Comparison of ENCODE assay signal across 30 cellular contexts in genomic region chr2:26945991-26946750, GRCh38.
"Had no signal": no experiment of that assay in that cellular context is flagged by ENCODE, and none has a peak within 500 bp of the region (broad histone marks: within the 10 kb centered on the region; RNA-seq: fewer than 3 reads in every experiment).

No MANE protein-coding gene starts in this region.

- H3K36me3 ChIP-seq: cardiac muscle cell, esophagus squamous epithelium, left lung, right atrium auricular region, thoracic aorta had no signal

- ATAC-seq: activated CD4-positive, alpha-beta T cell treated with anti-CD3 and anti-CD28 coated beads for 36 hours; activated CD8-positive, alpha-beta memory T cell treated with anti-CD3 and anti-CD28 coated beads, Interleukin-2, amount 10 ng/mL, durations not matched to agents 7 days and 5 days; activated CD8-positive, alpha-beta T cell treated with anti-CD3 and anti-CD28 coated beads, Interleukin-2, amount 10 ng/mL, durations not matched to agents 7 days and 5 days; stimulated activated naive B cell treated with anti-CD40 and anti-IgM and Interleukin-4, amounts not matched to agents 10 μg/mL and 1 μg/mL and 100 μg/mL, for 72 hours had no signal

- H3K36me3 Mint-ChIP-seq: activated CD8-positive, alpha-beta memory T cell treated with anti-CD3 and anti-CD28 coated beads, Interleukin-2, amount 10 ng/mL, durations not matched to agents 7 days and 5 days; activated naive CD8-positive, alpha-beta T cell; naive B cell; stimulated activated naive B cell treated with anti-CD40 and anti-IgM and Interleukin-4, amounts not matched to agents 10 μg/mL and 1 μg/mL and 100 μg/mL, for 72 hours had no signal

- H3K4me3 Mint-ChIP-seq: activated CD4-positive, alpha-beta T cell treated with anti-CD3 and anti-CD28 coated beads for 36 hours; activated CD8-positive, alpha-beta memory T cell treated with anti-CD3 and anti-CD28 coated beads, Interleukin-2, amount 10 ng/mL, durations not matched to agents 7 days and 5 days; activated CD8-positive, alpha-beta T cell treated with anti-CD3 and anti-CD28 coated beads, Interleukin-2, amount 10 ng/mL, durations not matched to agents 7 days and 5 days; activated naive CD8-positive, alpha-beta T cell; dendritic cell treated with granulocyte-macrophage colony-stimulating factor and Interleukin-4, amounts not matched to agents 40 ng/mL and 50 ng/mL, for 4 days; naive B cell; nephron progenitor cell; stimulated activated naive B cell treated with anti-CD40 and anti-IgM and Interleukin-4, amounts not matched to agents 10 μg/mL and 1 μg/mL and 100 μg/mL, for 72 hours had no signal

- FAIRE-seq: endometrium, urothelium cell line had no signal

- H3K79me2 ChIP-seq: parathyroid adenoma had no signal

- H2AFZ ChIP-seq: parathyroid adenoma had no signal

- H3K27ac Mint-ChIP-seq: activated CD4-positive, alpha-beta T cell treated with anti-CD3 and anti-CD28 coated beads for 36 hours; activated CD8-positive, alpha-beta memory T cell treated with anti-CD3 and anti-CD28 coated beads, Interleukin-2, amount 10 ng/mL, durations not matched to agents 7 days and 5 days; activated CD8-positive, alpha-beta T cell treated with anti-CD3 and anti-CD28 coated beads, Interleukin-2, amount 10 ng/mL, durations not matched to agents 7 days and 5 days; activated naive CD8-positive, alpha-beta T cell; activated T-helper 2 cell treated with anti-CD3 and anti-CD28 coated beads, Interferon-gamma antibody, Interleukin-2, Interleukin-4, amounts not matched to agents 10 μg/mL and 5 μg/mL and 100 μg/mL, durations not matched to agents 14 hours and 24 hours and 36 hours; dendritic cell treated with granulocyte-macrophage colony-stimulating factor and Interleukin-4, amounts not matched to agents 40 ng/mL and 50 ng/mL, for 4 days; stimulated activated naive B cell treated with anti-CD40 and anti-IgM and Interleukin-4, amounts not matched to agents 10 μg/mL and 1 μg/mL and 100 μg/mL, for 72 hours had no signal

- H3K4me3 ChIP-seq: body of pancreas, cardiac muscle cell, esophagus squamous epithelium, left lung, lung, right atrium auricular region, smooth muscle cell, thoracic aorta had no signal

- H3K9me3 Mint-ChIP-seq: activated T-helper 2 cell treated with anti-CD3 and anti-CD28 coated beads, Interferon-gamma antibody, Interleukin-2, Interleukin-4, amounts not matched to agents 10 μg/mL and 5 μg/mL and 100 μg/mL, durations not matched to agents 14 hours and 24 hours and 36 hours; dendritic cell treated with granulocyte-macrophage colony-stimulating factor and Interleukin-4, amounts not matched to agents 40 ng/mL and 50 ng/mL, for 4 days; naive B cell; nephron progenitor cell; stimulated activated naive B cell treated with anti-CD40 and anti-IgM and Interleukin-4, amounts not matched to agents 10 μg/mL and 1 μg/mL and 100 μg/mL, for 72 hours had no signal

- DNase-seq: activated CD4-positive, alpha-beta T cell treated with anti-CD3 and anti-CD28 coated beads for 36 hours; activated CD4-positive, CD25-positive, alpha-beta regulatory T cell; activated CD8-positive, alpha-beta memory T cell treated with anti-CD3 and anti-CD28 coated beads, Interleukin-2, amount 10 ng/mL, durations not matched to agents 7 days and 5 days; activated CD8-positive, alpha-beta T cell treated with anti-CD3 and anti-CD28 coated beads, Interleukin-2, amount 10 ng/mL, durations not matched to agents 7 days and 5 days; activated T-cell treated with anti-CD3 and anti-CD28 coated beads, Interleukin-2, amount 50 U/mL, for 48 hours; aorta; body of pancreas; effector CD4-positive, alpha-beta T cell; esophagus squamous epithelium; foreskin melanocyte; kidney glomerular epithelial cell; left lung; naive B cell; nephron progenitor cell; stimulated activated CD4-positive, alpha-beta T cell treated with anti-CD3 and anti-CD28 coated beads, Interleukin-1b, Interleukin-23, amount 100 ng/mL, for 48 hours; stimulated activated CD4-positive, alpha-beta T cell treated with anti-CD3 and anti-CD28 coated beads, Interleukin-4, amount 100 ng/mL, for 4 hours; stimulated activated naive B cell treated with anti-CD40 and anti-IgM and Interleukin-4, amounts not matched to agents 10 μg/mL and 1 μg/mL and 100 μg/mL, for 72 hours; trophoblast cell had no signal

- H3K27ac ChIP-seq: body of pancreas, epithelial cell of prostate, esophagus squamous epithelium, left lung, parathyroid adenoma, right atrium auricular region, thoracic aorta had no signal

- H3K27me3 ChIP-seq: right atrium auricular region had no signal

- H3K9ac ChIP-seq: parathyroid adenoma had no signal

- H3K9me3 ChIP-seq: body of pancreas, esophagus squamous epithelium, left lung, right atrium auricular region, thoracic aorta had no signal
